16 cellular contexts compared by ENCODE assay signal in the genomic region with DNA sequence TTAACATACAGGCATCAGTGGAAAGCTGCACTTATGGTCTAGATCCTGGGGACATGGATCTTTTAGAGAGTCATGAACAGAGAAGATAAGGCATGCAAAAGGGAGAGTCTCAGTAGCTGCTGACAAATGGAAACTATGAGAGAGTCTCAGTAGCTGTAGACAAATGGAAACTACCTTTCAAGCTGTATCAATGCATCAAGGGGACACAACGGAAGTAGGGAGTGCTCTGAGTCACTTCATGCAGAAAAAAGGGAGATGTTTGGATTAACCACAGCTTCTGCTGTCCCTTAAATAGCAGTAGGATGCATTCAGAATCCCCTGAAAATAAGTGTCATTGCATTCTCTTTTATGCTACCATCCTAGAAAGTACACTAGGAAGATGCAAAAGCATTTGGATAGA.
DNase-seq lines count a peak whose midpoint lies in the region; ATAC-seq and TF ChIP-seq lines count a peak whose summit lies in the region.
"Had no signal": no experiment of that assay in that cellular context is flagged by ENCODE, and none has a peak within 500 bp of the region (broad histone marks: within the 10 kb centered on the region; RNA-seq: fewer than 3 reads in every experiment).

No MANE protein-coding gene starts in this region.

- no peak overlapping the region for H3K4me3 ChIP-seq in naive thymus-derived CD4-positive, alpha-beta T cell (ENCODE audit: low read length)
- H3K4me3 ChIP-seq in osteoblast (ENCODE audit: insufficient read depth, low read length) = no peak overlapping the region
- H3K4me3 ChIP-seq: Peyer's patch had no signal

- CTCF ChIA-PET in activated naive CD4-positive, alpha-beta T cell treated with anti-CD3 and anti-CD28 coated beads, Interleukin-2, amount 10 ng/mL, durations not matched to agents 7 days and 5 days (lab: Charles Lee) = no interaction called here
- CTCF ChIA-PET in naive thymus-derived CD4-positive, alpha-beta T cell (lab: Charles Lee) = no interaction called here

- no peaks in the 10 kb centered on the region for H3K79me2 ChIP-seq in osteoblast (ENCODE audit: insufficient read depth, low read length)
- H3K79me2 ChIP-seq: parathyroid adenoma had no signal

- no peaks in the 10 kb centered on the region for H3K36me3 ChIP-seq in naive thymus-derived CD4-positive, alpha-beta T cell (ENCODE audit: control insufficient read depth in 2 of 3, insufficient read depth in 3 of 3, low read length in 3 of 3)
- no peaks in the 10 kb centered on the region for H3K36me3 ChIP-seq in osteoblast (ENCODE audit: insufficient read depth, low read length)
- H3K36me3 ChIP-seq: Peyer's patch had no signal

- TF ChIP-seq CTCF in osteoblast (IDR thresholded peaks at IDR 0.05; ENCODE audit: extremely low read depth, low read depth, low read length) = no peak

- no peaks in the 10 kb centered on the region for H3K9me3 ChIP-seq in naive thymus-derived CD4-positive, alpha-beta T cell (ENCODE audit: control insufficient read depth in 2 of 3, low read length in 3 of 3)
- peaks cover 2% of the 10 kb centered on the region for H3K9me3 ChIP-seq in osteoblast (ENCODE audit: low read depth, low read length)
- H3K9me3 ChIP-seq: Peyer's patch had no signal

- no peaks in the 10 kb centered on the region for H3K4me1 ChIP-seq in naive thymus-derived CD4-positive, alpha-beta T cell (ENCODE audit: control insufficient read depth in 2 of 2, insufficient read depth in 2 of 2, low read length in 2 of 2)
- H3K4me1 ChIP-seq in osteoblast (ENCODE audit: insufficient read depth, low read length) = no peaks in the 10 kb centered on the region
- H3K4me1 ChIP-seq: parathyroid adenoma, Peyer's patch had no signal

- intact Hi-C loops in naive thymus-derived CD4-positive, alpha-beta T cell (cut with micrococcal nuclease) = no loop called here

- H4K20me1 ChIP-seq in osteoblast (ENCODE audit: insufficient read depth, low read length) = no peaks in the 10 kb centered on the region

- H3K9me3 Mint-ChIP-seq in activated naive CD4-positive, alpha-beta T cell treated with anti-CD3 and anti-CD28 coated beads, Interleukin-2, amount 10 ng/mL, durations not matched to agents 7 days and 5 days = peaks cover 19% of the 10 kb centered on the region
- H3K9me3 Mint-ChIP-seq in naive thymus-derived CD4-positive, alpha-beta T cell = peaks cover 0 to 31% (median 8%) of the 10 kb centered on the region in 11 donors
- H3K9me3 Mint-ChIP-seq: activated CD8-positive, alpha-beta T cell treated with anti-CD3 and anti-CD28 coated beads for 36 hours had no signal

- H3K27ac Mint-ChIP-seq in activated naive CD4-positive, alpha-beta T cell treated with anti-CD3 and anti-CD28 coated beads, Interleukin-2, amount 10 ng/mL, durations not matched to agents 7 days and 5 days = no peak overlapping the region
- no peak overlapping the region for H3K27ac Mint-ChIP-seq in naive thymus-derived CD4-positive, alpha-beta T cell
- H3K27ac Mint-ChIP-seq: activated CD8-positive, alpha-beta T cell treated with anti-CD3 and anti-CD28 coated beads for 36 hours; activated naive CD8-positive, alpha-beta T cell; stimulated activated naive CD8-positive, alpha-beta T cell treated with anti-CD3 and anti-CD28 coated beads, Interleukin-15, Interleukin-2, amounts not matched to agents 100 ng/mL and 50 ng/mL, for 24 hours had no signal

- H3K36me3 Mint-ChIP-seq in activated naive CD4-positive, alpha-beta T cell treated with anti-CD3 and anti-CD28 coated beads, Interleukin-2, amount 10 ng/mL, durations not matched to agents 7 days and 5 days = no peaks in the 10 kb centered on the region
- no peaks in the 10 kb centered on the region for H3K36me3 Mint-ChIP-seq in naive thymus-derived CD4-positive, alpha-beta T cell
- H3K36me3 Mint-ChIP-seq: activated naive CD8-positive, alpha-beta T cell had no signal

- no peak overlapping the region for H2AFZ ChIP-seq in osteoblast (ENCODE audit: low read length)
- H2AFZ ChIP-seq: parathyroid adenoma had no signal

- H3K27me3 ChIP-seq in naive thymus-derived CD4-positive, alpha-beta T cell (ENCODE audit: control insufficient read depth in 2 of 2, insufficient read depth in 2 of 2, low read length in 2 of 2) = no peaks in the 10 kb centered on the region
- H3K27me3 ChIP-seq in osteoblast (ENCODE audit: insufficient read depth, low read length) = no peaks in the 10 kb centered on the region
- H3K27me3 ChIP-seq: Peyer's patch had no signal

- H3K4me3 Mint-ChIP-seq in activated naive CD4-positive, alpha-beta T cell treated with anti-CD3 and anti-CD28 coated beads, Interleukin-2, amount 10 ng/mL, durations not matched to agents 7 days and 5 days = no peak overlapping the region
- H3K4me3 Mint-ChIP-seq in naive thymus-derived CD4-positive, alpha-beta T cell = no peak overlapping the region
- H3K4me3 Mint-ChIP-seq: activated CD8-positive, alpha-beta T cell treated with anti-CD3 and anti-CD28 coated beads for 36 hours; activated naive CD8-positive, alpha-beta T cell; stimulated activated naive CD8-positive, alpha-beta T cell treated with anti-CD3 and anti-CD28 coated beads, Interleukin-15, Interleukin-2, amounts not matched to agents 100 ng/mL and 50 ng/mL, for 24 hours had no signal

- DNase-seq in OCI-M1 (lab: John Stamatoyannopoulos, UW) = peak; percentile 74
- no peak for DNase-seq in activated naive CD4-positive, alpha-beta T cell treated with anti-CD3 and anti-CD28 coated beads, Interleukin-2, amount 10 ng/mL, durations not matched to agents 7 days and 5 days
- no peak for DNase-seq in naive thymus-derived CD4-positive, alpha-beta T cell
- DNase-seq in osteoblast (ENCODE audit: insufficient read length, low spot score, missing footprints) = no peak
- no peak for DNase-seq in C1 segment of cervical spinal cord (lab: John Stamatoyannopoulos, UW)
- DNase-seq: activated CD8-positive, alpha-beta T cell treated with anti-CD3 and anti-CD28 coated beads for 36 hours; cerebellar nuclear complex; mammary epithelial cell; Peyer's patch; T-helper 2 cell had no signal

- no peaks in the 10 kb centered on the region for H3K4me1 Mint-ChIP-seq in activated naive CD4-positive, alpha-beta T cell treated with anti-CD3 and anti-CD28 coated beads, Interleukin-2, amount 10 ng/mL, durations not matched to agents 7 days and 5 days
- H3K4me1 Mint-ChIP-seq in naive thymus-derived CD4-positive, alpha-beta T cell = no peaks in the 10 kb centered on the region

- H3K27ac ChIP-seq in naive thymus-derived CD4-positive, alpha-beta T cell (ENCODE audit: low read depth, low read length) = no peak overlapping the region
- no peak overlapping the region for H3K27ac ChIP-seq in osteoblast (ENCODE audit: low read depth, low read length)
- H3K27ac ChIP-seq: parathyroid adenoma, Peyer's patch had no signal

- POLR2A ChIA-PET in naive thymus-derived CD4-positive, alpha-beta T cell (lab: Charles Lee) = no interaction called here

- H3K27me3 Mint-ChIP-seq in activated naive CD4-positive, alpha-beta T cell treated with anti-CD3 and anti-CD28 coated beads, Interleukin-2, amount 10 ng/mL, durations not matched to agents 7 days and 5 days = no peaks in the 10 kb centered on the region
- no peaks in the 10 kb centered on the region for H3K27me3 Mint-ChIP-seq in naive thymus-derived CD4-positive, alpha-beta T cell
- H3K27me3 Mint-ChIP-seq: activated CD8-positive, alpha-beta T cell treated with anti-CD3 and anti-CD28 coated beads for 36 hours; activated naive CD8-positive, alpha-beta T cell; stimulated activated naive CD8-positive, alpha-beta T cell treated with anti-CD3 and anti-CD28 coated beads, Interleukin-15, Interleukin-2, amounts not matched to agents 100 ng/mL and 50 ng/mL, for 24 hours had no signal

- peak; percentile 99 for ATAC-seq in GM18870 (IDR thresholded peaks at IDR 0.05; ENCODE audit: unreplicated experiment)
- ATAC-seq in GM21515 (IDR thresholded peaks at IDR 0.05; ENCODE audit: unreplicated experiment) = peak; percentile 90
- peak; percentile 86 for ATAC-seq in HG03064 (IDR thresholded peaks at IDR 0.05; ENCODE audit: low read depth, unreplicated experiment)
- ATAC-seq in naive thymus-derived CD4-positive, alpha-beta T cell = no peak
- ATAC-seq: activated CD8-positive, alpha-beta T cell treated with anti-CD3 and anti-CD28 coated beads for 36 hours had no signal

- H3K4me2 ChIP-seq in osteoblast (ENCODE audit: insufficient read depth, low read length) = no peak overlapping the region
